ENCODE assay signal across 1 cellular context in the genomic region with DNA sequence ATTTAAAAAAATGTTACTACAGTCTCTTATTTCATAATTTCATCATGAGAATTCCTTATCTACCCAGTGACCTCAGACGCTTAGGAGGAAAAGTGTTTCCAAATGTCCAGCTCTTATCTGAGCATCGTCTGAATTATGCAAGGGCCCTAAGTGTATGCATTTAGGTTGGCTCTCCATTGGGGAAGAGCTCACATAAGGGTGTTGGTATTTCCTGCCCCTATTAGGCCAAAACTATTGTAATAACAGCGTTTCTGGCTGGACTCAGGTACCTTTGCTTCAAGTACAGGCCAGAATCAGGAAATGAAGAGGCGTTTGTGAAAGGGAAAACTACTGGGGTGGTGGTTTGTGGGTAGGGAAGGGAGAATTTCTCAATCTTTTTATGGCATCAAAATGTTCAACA.
A peak's percentile ranks its signal among the peaks of the same experiment; 100 is the strongest.
TF ChIP-seq lines count a peak whose summit lies in the region.

No MANE protein-coding gene starts in this region.

TF ChIP-seq in SK-N-SH treated with all-trans-retinoic acid at 6 μM for 48 hours, 23 proteins besides CTCF, POLR2A, EP300 and RAD21 (continued from another document):
- TF ChIP-seq ZNF8 (CRISPR knock-in tag; IDR thresholded peaks at IDR 0.05), result no peak
- no peak for TF ChIP-seq OSR1 (CRISPR knock-in tag; IDR thresholded peaks at IDR 0.05)
- no peak for TF ChIP-seq SNAI2 (CRISPR knock-in tag; IDR thresholded peaks at IDR 0.05)
- peak; percentile 52; the same call in 1 of the 2 replicates for TF ChIP-seq TCF4 (CRISPR knock-in tag; IDR thresholded peaks at IDR 0.05; ENCODE audit: borderline replicate concordance)
- TF ChIP-seq, protein P1, sequence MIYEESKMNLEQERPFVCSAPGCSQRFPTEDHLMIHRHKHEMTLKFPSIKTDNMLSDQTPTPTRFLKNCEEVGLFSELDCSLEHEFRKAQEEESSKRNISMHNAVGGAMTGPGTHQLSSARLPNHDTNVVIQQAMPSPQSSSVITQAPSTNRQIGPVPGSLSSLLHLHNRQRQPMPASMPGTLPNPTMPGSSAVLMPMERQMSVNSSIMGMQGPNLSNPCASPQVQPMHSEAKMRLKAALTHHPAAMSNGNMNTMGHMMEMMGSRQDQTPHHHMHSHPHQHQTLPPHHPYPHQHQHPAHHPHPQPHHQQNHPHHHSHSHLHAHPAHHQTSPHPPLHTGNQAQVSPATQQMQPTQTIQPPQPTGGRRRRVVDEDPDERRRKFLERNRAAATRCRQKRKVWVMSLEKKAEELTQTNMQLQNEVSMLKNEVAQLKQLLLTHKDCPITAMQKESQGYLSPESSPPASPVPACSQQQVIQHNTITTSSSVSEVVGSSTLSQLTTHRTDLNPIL (CRISPR knock-in tag; IDR thresholded peaks at IDR 0.05; ENCODE audit: low read depth), result 0 out of 2 replicates have a peak, but pooled peaks have one; percentile 38
- TF ChIP-seq ZFP30 (CRISPR knock-in tag; IDR thresholded peaks at IDR 0.05), result no peak
- no peak for TF ChIP-seq GLIS3 (CRISPR knock-in tag; IDR thresholded peaks at IDR 0.05)
- 0 out of 2 replicates have a peak, but pooled peaks have one; percentile 53 for TF ChIP-seq CSDC2 (CRISPR knock-in tag; IDR thresholded peaks at IDR 0.05)
- no peak for TF ChIP-seq ZNF565 (CRISPR knock-in tag; conservative IDR thresholded peaks at IDR 0.05; ENCODE audit: low read depth)
